ENCODE assay signal across 27 cellular contexts in genomic region chr16:85488414-85488813, GRCh38.
DNase-seq lines count a peak whose midpoint lies in the region; ATAC-seq, FAIRE-seq and TF ChIP-seq lines count a peak whose summit lies in the region.
"Had no signal": no experiment of that assay in that cellular context is flagged by ENCODE, and none has a peak within 500 bp of the region (broad histone marks: within the 10 kb centered on the region; RNA-seq: fewer than 3 reads in every experiment).

No MANE protein-coding gene starts in this region.

- H3K27ac ChIP-seq in SK-N-SH (ENCODE audit: low read depth in 2 of 2, low read length in 1 of 2) (no peak overlapping the region), upper lobe of right lung (no peak overlapping the region), pancreas (no peak overlapping the region)

- no peaks in the 10 kb centered on the region for H3K36me3 Mint-ChIP-seq in WTC11
- no peaks in the 10 kb centered on the region for H3K36me3 Mint-ChIP-seq in activated CD4-positive, alpha-beta memory T cell treated with anti-CD3 and anti-CD28 coated beads, Interleukin-2, amount 10 ng/mL, durations not matched to agents 7 days and 5 days (ENCODE audit: low read depth)
- H3K36me3 Mint-ChIP-seq: CD4-positive, CD25-positive, alpha-beta regulatory T cell; T-cell had no signal

- no peak overlapping the region for H3K9ac ChIP-seq in SK-N-SH

- peaks cover 0 to 14% of the 10 kb centered on the region in 2 experiments; a peak in 1 of 4 replicates for H3K4me1 ChIP-seq in SK-N-SH (ENCODE audit: control insufficient read depth in 1 of 2, insufficient read depth in 2 of 2, low read depth in 1 of 2, low read length in 1 of 2)
- peaks cover 22% of the 10 kb centered on the region for H3K4me1 ChIP-seq in upper lobe of right lung
- peaks cover 12 to 22% (median 22%) of the 10 kb centered on the region in 3 donors for H3K4me1 ChIP-seq in pancreas
- H3K4me1 ChIP-seq: HAP-1 had no signal

- no peak for ATAC-seq in SK-N-SH treated with all-trans-retinoic acid at 6 μM for 48 hours
- ATAC-seq in WTC11 = no peak
- peak; percentile 1 for ATAC-seq in upper lobe of right lung
- no peak for ATAC-seq in pancreas
- ATAC-seq: GM23338, PC-3, T-cell had no signal

- no peaks in the 10 kb centered on the region for H3K79me2 ChIP-seq in SK-N-SH (ENCODE audit: insufficient read depth)

- H3K36me3 ChIP-seq in SK-N-SH (replicated peaks in 1 of 2; ENCODE audit: control insufficient read depth in 1 of 2, insufficient read depth in 2 of 2, low read length in 1 of 2) (no peaks in the 10 kb centered on the region), upper lobe of right lung (no peaks in the 10 kb centered on the region), pancreas (no peaks in the 10 kb centered on the region)
- H3K36me3 ChIP-seq: BE2C, HAP-1 had no signal

- peak overlapping the region; percentile 91 for H3K27ac Mint-ChIP-seq in WTC11
- no peak overlapping the region for H3K27ac Mint-ChIP-seq in activated CD4-positive, alpha-beta memory T cell treated with anti-CD3 and anti-CD28 coated beads, Interleukin-2, amount 10 ng/mL, durations not matched to agents 7 days and 5 days
- H3K27ac Mint-ChIP-seq: CD4-positive, CD25-positive, alpha-beta regulatory T cell; GM23338; T-cell had no signal

- no peak for TF ChIP-seq RAD21 in SK-N-SH (IDR thresholded peaks at IDR 0.05; ENCODE audit: low read length)

- FAIRE-seq in pancreas (lab: Jason Lieb, UNC) = no peak
- FAIRE-seq: D721Med had no signal

- intact Hi-C loops in upper lobe of right lung (cut with DNase I) = no loop called here
- intact Hi-C loops in pancreas (cut with DNase I) = no loop called here

- no peak overlapping the region for H2AFZ ChIP-seq in SK-N-SH (ENCODE audit: low read depth)
- H2AFZ ChIP-seq: GM23338 had no signal

- peaks cover 17% of the 10 kb centered on the region for H3K4me1 Mint-ChIP-seq in WTC11
- H3K4me1 Mint-ChIP-seq in activated CD4-positive, alpha-beta memory T cell treated with anti-CD3 and anti-CD28 coated beads, Interleukin-2, amount 10 ng/mL, durations not matched to agents 7 days and 5 days = no peaks in the 10 kb centered on the region
- H3K4me1 Mint-ChIP-seq: CD4-positive, CD25-positive, alpha-beta regulatory T cell had no signal

- H3K27me3 Mint-ChIP-seq in WTC11 (ENCODE audit: low read depth) = no peaks in the 10 kb centered on the region
- no peaks in the 10 kb centered on the region for H3K27me3 Mint-ChIP-seq in activated CD4-positive, alpha-beta memory T cell treated with anti-CD3 and anti-CD28 coated beads, Interleukin-2, amount 10 ng/mL, durations not matched to agents 7 days and 5 days
- H3K27me3 Mint-ChIP-seq: CD4-positive, CD25-positive, alpha-beta regulatory T cell had no signal

- no peak overlapping the region for H3K4me2 ChIP-seq in SK-N-SH
- H3K4me2 ChIP-seq: GM23338 had no signal

- H4K20me1 ChIP-seq in SK-N-SH (ENCODE audit: insufficient read depth) = peaks cover 7% of the 10 kb centered on the region; the same call in 1 of the 2 replicates

- 93% methylated on average over 7 of the region's 8 CpGs for WGBS in SK-N-SH (ENCODE audit: low lambda C conversion rate)
- WGBS in pancreas, 2 donors = 91 to 94% methylated on average over 8 of the region's 8 CpGs

- H3K9me3 ChIP-seq in SK-N-SH = no peaks in the 10 kb centered on the region
- no peaks in the 10 kb centered on the region for H3K9me3 ChIP-seq in upper lobe of right lung
- H3K9me3 ChIP-seq in pancreas = no peaks in the 10 kb centered on the region
- H3K9me3 ChIP-seq: BE2C, HAP-1 had no signal

- no peak overlapping the region for H3K4me3 Mint-ChIP-seq in WTC11
- no peak overlapping the region for H3K4me3 Mint-ChIP-seq in activated CD4-positive, alpha-beta memory T cell treated with anti-CD3 and anti-CD28 coated beads, Interleukin-2, amount 10 ng/mL, durations not matched to agents 7 days and 5 days
- H3K4me3 Mint-ChIP-seq: CD4-positive, CD25-positive, alpha-beta regulatory T cell; GM23338; T-cell had no signal

- TF ChIP-seq CTCF in SK-N-SH (IDR thresholded peaks at IDR 0.05) (no peak), WTC11 (IDR thresholded peaks at IDR 0.05) (no peak), epithelial cell of esophagus (IDR thresholded peaks at IDR 0.05; ENCODE audit: insufficient read depth, low read depth, low read length, missing control alignments) (no peak), upper lobe of right lung (IDR thresholded peaks at IDR 0.05) (no peak), pancreas (IDR thresholded peaks at IDR 0.05) (no peak)

- POLR2A ChIA-PET in SK-N-SH (lab: Yijun Ruan, JAX) (no interaction called here), WTC11 (lab: Charles Lee) (interaction anchor here (0.5 kb wide), 1 partner anchor 366 kb away, joined by 4 read pairs; no protein-coding TSS in a partner anchor)
- POLR2A ChIA-PET in activated CD4-positive, alpha-beta memory T cell treated with anti-CD3 and anti-CD28 coated beads, Interleukin-2, amount 10 ng/mL, durations not matched to agents 7 days and 5 days (lab: Charles Lee) = no interaction called here

- H3K9me2 ChIP-seq in SK-N-SH = no peaks in the 10 kb centered on the region

- CTCF ChIA-PET in SK-N-SH (lab: Yijun Ruan, JAX) (interaction anchor here (0.7 to 1.6 kb wide), 7 partner anchors 9 to 122 kb away, joined by 3 to 4 read pairs (median 3); no protein-coding TSS in a partner anchor), WTC11 (lab: Charles Lee) (interaction anchor here (0.8 to 1.5 kb wide), 6 partner anchors 15 to 138 kb away, joined by 3 to 7 read pairs (median 4); no protein-coding TSS in a partner anchor)
- CTCF ChIA-PET in activated CD4-positive, alpha-beta memory T cell treated with anti-CD3 and anti-CD28 coated beads, Interleukin-2, amount 10 ng/mL, durations not matched to agents 7 days and 5 days (lab: Charles Lee) = interaction anchor here (1.1 kb wide), 1 partner anchor 121 kb away, joined by 3 read pairs; no protein-coding TSS in a partner anchor

- TF ChIP-seq EP300 in SK-N-SH (IDR thresholded peaks at IDR 0.05; ENCODE audit: borderline replicate concordance in 1 of 2, low read depth in 1 of 2, low read length in 1 of 2) = no peak

- H3F3A ChIP-seq in SK-N-SH (replicated peaks; ENCODE audit: insufficient read depth) = no peaks in the 10 kb centered on the region

- no peaks in the 10 kb centered on the region for H3K9me3 Mint-ChIP-seq in WTC11
- no peaks in the 10 kb centered on the region for H3K9me3 Mint-ChIP-seq in activated CD4-positive, alpha-beta memory T cell treated with anti-CD3 and anti-CD28 coated beads, Interleukin-2, amount 10 ng/mL, durations not matched to agents 7 days and 5 days
- H3K9me3 Mint-ChIP-seq: CD4-positive, CD25-positive, alpha-beta regulatory T cell; GM23338; T-cell had no signal

- H3K4me3 ChIP-seq in SK-N-SH (ENCODE audit: low read depth in 2 of 2, low read length in 1 of 2) (no peak overlapping the region), epithelial cell of esophagus (ENCODE audit: low read length) (no peak overlapping the region), upper lobe of right lung (no peak overlapping the region), pancreas (no peak overlapping the region)
- H3K4me3 ChIP-seq: GM23338, HAP-1 had no signal

- DNase-seq in SK-N-SH = no peak
- no peak for DNase-seq in WTC11 (ENCODE audit: low spot score)
- peak; percentile 10 for DNase-seq in epithelial cell of esophagus (ENCODE audit: low read depth)
- DNase-seq in upper lobe of right lung = no peak
- DNase-seq in pancreas = no peak
- no peak for DNase-seq in cortex of kidney (lab: John Stamatoyannopoulos, UW)
- DNase-seq in activated CD4-positive, alpha-beta memory T cell treated with anti-CD3 and anti-CD28 coated beads, Interleukin-2, amount 10 ng/mL, durations not matched to agents 7 days and 5 days = no peak
- DNase-seq: 8988T; ACHN; BE2C; CD4-positive, CD25-positive, alpha-beta regulatory T cell; DMS53; KG1; MM.1S; NCI-H1092; NCI-H1417 treated with DMSO at 0.1 percent for 48 hours; NCI-H1694 treated with DMSO at 0.1 percent for 48 hours; NCI-H2081 treated with DMSO at 0.1 percent for 48 hours; NCI-H2171; NCI-H82; NK-92 treated with Interleukin-12 subunit alpha and Interleukin-12 subunit beta, amount 100 ng/mL, for 24 hours; PC-3; T-cell had no signal

- no peaks in the 10 kb centered on the region for H3K27me3 ChIP-seq in SK-N-SH (ENCODE audit: insufficient read depth)
- H3K27me3 ChIP-seq in upper lobe of right lung = no peaks in the 10 kb centered on the region
- H3K27me3 ChIP-seq in pancreas = no peaks in the 10 kb centered on the region
- H3K27me3 ChIP-seq: BE2C had no signal

TF ChIP-seq in SK-N-SH treated with all-trans-retinoic acid at 6 μM for 48 hours, 23 proteins besides CTCF, POLR2A, EP300 and RAD21:
- TF ChIP-seq ZFP30 (CRISPR knock-in tag; IDR thresholded peaks at IDR 0.05) (no peak), ZFP3 (CRISPR knock-in tag; IDR thresholded peaks at IDR 0.05) (peak; percentile 91)

TF ChIP-seq in SK-N-SH, 30 proteins besides CTCF, POLR2A, EP300 and RAD21 (continues in another document):
- TF ChIP-seq EZH2phosphoT487 (IDR thresholded peaks at IDR 0.05; ENCODE audit: borderline replicate concordance, low read depth) (no peak), FOXM1 (IDR thresholded peaks at IDR 0.05; ENCODE audit: low read depth) (no peak), FOXJ3 (CRISPR knock-in tag; IDR thresholded peaks at IDR 0.05) (no peak)

TF ChIP-seq in WTC11, 78 proteins besides CTCF, POLR2A, EP300 and RAD21:
- TF ChIP-seq TEAD1 (CRISPR knock-in tag; IDR thresholded peaks at IDR 0.05) (no peak), NR1H2 (CRISPR knock-in tag; IDR thresholded peaks at IDR 0.05) (no peak), TP53 (CRISPR knock-in tag; IDR thresholded peaks at IDR 0.05) (no peak), MXD4 (CRISPR knock-in tag; IDR thresholded peaks at IDR 0.05; ENCODE audit: borderline replicate concordance) (no peak), NR3C1 (CRISPR knock-in tag; conservative IDR thresholded peaks at IDR 0.05; ENCODE audit: low read depth) (no peak), FOXP1 (CRISPR knock-in tag; IDR thresholded peaks at IDR 0.05; ENCODE audit: borderline replicate concordance) (no peak), GRHL2 (CRISPR knock-in tag; IDR thresholded peaks at IDR 0.05; ENCODE audit: insufficient replicate concordance, severe bottlenecking) (no peak)
